ENCODE assay signal across 1 cellular context in the genomic region with DNA sequence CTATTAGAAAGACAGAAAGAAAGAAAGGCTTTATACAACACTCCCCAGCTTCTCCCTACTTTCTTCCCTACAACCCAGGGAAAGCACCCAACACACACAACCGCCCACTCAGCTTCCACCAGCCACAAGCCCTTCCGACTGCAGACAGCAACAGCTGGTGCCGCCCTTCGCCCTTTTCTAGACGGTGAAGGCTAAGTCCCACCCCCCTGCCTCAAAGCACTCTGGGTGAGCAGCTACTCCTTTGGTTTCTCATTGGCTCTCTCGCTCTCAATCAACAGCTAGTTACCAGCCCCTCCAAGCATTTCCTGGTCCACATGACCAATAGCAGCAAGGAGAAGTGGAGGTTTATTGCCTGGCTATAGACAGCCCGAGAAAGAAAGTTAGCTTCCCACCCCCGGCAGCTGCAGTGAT.
TF ChIP-seq lines count a peak whose summit lies in the region.

No MANE protein-coding gene starts in this region.

TF ChIP-seq in K562, 482 proteins besides CTCF, POLR2A, EP300 and RAD21 (continued from another document and continues in another):
- no peak for TF ChIP-seq ARID3B (CRISPR knock-in tag; IDR thresholded peaks at IDR 0.05; ENCODE audit: borderline replicate concordance)
- no peak for TF ChIP-seq CREBBP (IDR thresholded peaks at IDR 0.05; ENCODE audit: low read depth, low read length)
- no peak; the same call in 1 of the 2 replicates for TF ChIP-seq EHMT2 (IDR thresholded peaks at IDR 0.05)
- TF ChIP-seq NFXL1 (CRISPR knock-in tag; IDR thresholded peaks at IDR 0.05), result no peak
- TF ChIP-seq, protein P1, sequence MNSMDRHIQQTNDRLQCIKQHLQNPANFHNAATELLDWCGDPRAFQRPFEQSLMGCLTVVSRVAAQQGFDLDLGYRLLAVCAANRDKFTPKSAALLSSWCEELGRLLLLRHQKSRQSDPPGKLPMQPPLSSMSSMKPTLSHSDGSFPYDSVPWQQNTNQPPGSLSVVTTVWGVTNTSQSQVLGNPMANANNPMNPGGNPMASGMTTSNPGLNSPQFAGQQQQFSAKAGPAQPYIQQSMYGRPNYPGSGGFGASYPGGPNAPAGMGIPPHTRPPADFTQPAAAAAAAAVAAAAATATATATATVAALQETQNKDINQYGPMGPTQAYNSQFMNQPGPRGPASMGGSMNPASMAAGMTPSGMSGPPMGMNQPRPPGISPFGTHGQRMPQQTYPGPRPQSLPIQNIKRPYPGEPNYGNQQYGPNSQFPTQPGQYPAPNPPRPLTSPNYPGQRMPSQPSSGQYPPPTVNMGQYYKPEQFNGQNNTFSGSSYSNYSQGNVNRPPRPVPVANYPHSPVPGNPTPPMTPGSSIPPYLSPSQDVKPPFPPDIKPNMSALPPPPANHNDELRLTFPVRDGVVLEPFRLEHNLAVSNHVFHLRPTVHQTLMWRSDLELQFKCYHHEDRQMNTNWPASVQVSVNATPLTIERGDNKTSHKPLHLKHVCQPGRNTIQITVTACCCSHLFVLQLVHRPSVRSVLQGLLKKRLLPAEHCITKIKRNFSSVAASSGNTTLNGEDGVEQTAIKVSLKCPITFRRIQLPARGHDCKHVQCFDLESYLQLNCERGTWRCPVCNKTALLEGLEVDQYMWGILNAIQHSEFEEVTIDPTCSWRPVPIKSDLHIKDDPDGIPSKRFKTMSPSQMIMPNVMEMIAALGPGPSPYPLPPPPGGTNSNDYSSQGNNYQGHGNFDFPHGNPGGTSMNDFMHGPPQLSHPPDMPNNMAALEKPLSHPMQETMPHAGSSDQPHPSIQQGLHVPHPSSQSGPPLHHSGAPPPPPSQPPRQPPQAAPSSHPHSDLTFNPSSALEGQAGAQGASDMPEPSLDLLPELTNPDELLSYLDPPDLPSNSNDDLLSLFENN (IDR thresholded peaks at IDR 0.05; ENCODE audit: low read depth in 2 of 2, low read length in 2 of 2), result no peak
- TF ChIP-seq ZNF507 (tag; conservative IDR thresholded peaks at IDR 0.05), result no peak
- TF ChIP-seq WHSC1 (IDR thresholded peaks at IDR 0.05; ENCODE audit: low read length), result no peak
- TF ChIP-seq MYC (IDR thresholded peaks at IDR 0.05; ENCODE audit: low read depth, low read length), result no peak
- no peak for TF ChIP-seq MYC (CRISPR knock-in tag; IDR thresholded peaks at IDR 0.05; ENCODE audit: borderline replicate concordance, low read depth)
- TF ChIP-seq ZNF561 (CRISPR knock-in tag; conservative IDR thresholded peaks at IDR 0.05), result no peak
- TF ChIP-seq HMGN3 (IDR thresholded peaks at IDR 0.05; ENCODE audit: borderline replicate concordance, extremely low read depth, insufficient read length, low read depth, low read length), result no peak
- no peak for TF ChIP-seq TFAM (CRISPR knock-in tag; conservative IDR thresholded peaks at IDR 0.05)
- TF ChIP-seq, protein P2, sequence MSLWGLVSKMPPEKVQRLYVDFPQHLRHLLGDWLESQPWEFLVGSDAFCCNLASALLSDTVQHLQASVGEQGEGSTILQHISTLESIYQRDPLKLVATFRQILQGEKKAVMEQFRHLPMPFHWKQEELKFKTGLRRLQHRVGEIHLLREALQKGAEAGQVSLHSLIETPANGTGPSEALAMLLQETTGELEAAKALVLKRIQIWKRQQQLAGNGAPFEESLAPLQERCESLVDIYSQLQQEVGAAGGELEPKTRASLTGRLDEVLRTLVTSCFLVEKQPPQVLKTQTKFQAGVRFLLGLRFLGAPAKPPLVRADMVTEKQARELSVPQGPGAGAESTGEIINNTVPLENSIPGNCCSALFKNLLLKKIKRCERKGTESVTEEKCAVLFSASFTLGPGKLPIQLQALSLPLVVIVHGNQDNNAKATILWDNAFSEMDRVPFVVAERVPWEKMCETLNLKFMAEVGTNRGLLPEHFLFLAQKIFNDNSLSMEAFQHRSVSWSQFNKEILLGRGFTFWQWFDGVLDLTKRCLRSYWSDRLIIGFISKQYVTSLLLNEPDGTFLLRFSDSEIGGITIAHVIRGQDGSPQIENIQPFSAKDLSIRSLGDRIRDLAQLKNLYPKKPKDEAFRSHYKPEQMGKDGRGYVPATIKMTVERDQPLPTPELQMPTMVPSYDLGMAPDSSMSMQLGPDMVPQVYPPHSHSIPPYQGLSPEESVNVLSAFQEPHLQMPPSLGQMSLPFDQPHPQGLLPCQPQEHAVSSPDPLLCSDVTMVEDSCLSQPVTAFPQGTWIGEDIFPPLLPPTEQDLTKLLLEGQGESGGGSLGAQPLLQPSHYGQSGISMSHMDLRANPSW (CRISPR knock-in tag; IDR thresholded peaks at IDR 0.05), result no peak
- no peak for TF ChIP-seq VEZF1 (CRISPR knock-in tag; IDR thresholded peaks at IDR 0.05)
- peak; percentile 55; the same call in 1 of the 2 replicates for TF ChIP-seq POLR2AphosphoS5 (IDR thresholded peaks at IDR 0.05; ENCODE audit: control insufficient read depth, insufficient read depth, low read depth, low read length)
- TF ChIP-seq ZNF184 (CRISPR knock-in tag; IDR thresholded peaks at IDR 0.05), result no peak
- no peak for TF ChIP-seq CEBPB (tag; IDR thresholded peaks at IDR 0.05)
- TF ChIP-seq STAG1 (CRISPR knock-in tag; IDR thresholded peaks at IDR 0.05; ENCODE audit: borderline replicate concordance), result no peak
- TF ChIP-seq NFIX (CRISPR knock-in tag; IDR thresholded peaks at IDR 0.05; ENCODE audit: low read depth), result no peak
- TF ChIP-seq BHLHE40 (IDR thresholded peaks at IDR 0.05; ENCODE audit: low read length), result no peak
- no peak for TF ChIP-seq ZHX1 (conservative IDR thresholded peaks at IDR 0.05; ENCODE audit: low read length)
- peak; percentile 84 for TF ChIP-seq EGR1 (conservative IDR thresholded peaks at IDR 0.05)
- no peak for TF ChIP-seq ZBTB12 (CRISPR knock-in tag; IDR thresholded peaks at IDR 0.05)
- no peak for TF ChIP-seq NFE2L1 (tag; IDR thresholded peaks at IDR 0.05; ENCODE audit: borderline replicate concordance, low read depth)
- TF ChIP-seq ZNF584 (CRISPR knock-in tag; IDR thresholded peaks at IDR 0.05; ENCODE audit: low read depth), result no peak
- no peak for TF ChIP-seq C11orf30 (IDR thresholded peaks at IDR 0.05; ENCODE audit: low read depth)
- TF ChIP-seq NCOA1 (IDR thresholded peaks at IDR 0.05; ENCODE audit: low read depth), result no peak
- TF ChIP-seq GABPB1 (CRISPR knock-in tag; IDR thresholded peaks at IDR 0.05), result no peak
- TF ChIP-seq, protein P3, sequence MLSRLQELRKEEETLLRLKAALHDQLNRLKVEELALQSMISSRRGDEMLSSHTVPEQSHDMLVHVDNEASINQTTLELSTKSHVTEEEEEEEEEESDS (CRISPR knock-in tag; IDR thresholded peaks at IDR 0.05), result no peak
- no peak for TF ChIP-seq TCFL5 (CRISPR knock-in tag; conservative IDR thresholded peaks at IDR 0.05)
- peak; percentile 50 for TF ChIP-seq SP2 (IDR thresholded peaks at IDR 0.05; ENCODE audit: extremely low read depth, low read depth, low read length, poor library complexity, severe bottlenecking)
- no peak for TF ChIP-seq NBN (IDR thresholded peaks at IDR 0.05; ENCODE audit: low read depth)
- TF ChIP-seq, protein P4, sequence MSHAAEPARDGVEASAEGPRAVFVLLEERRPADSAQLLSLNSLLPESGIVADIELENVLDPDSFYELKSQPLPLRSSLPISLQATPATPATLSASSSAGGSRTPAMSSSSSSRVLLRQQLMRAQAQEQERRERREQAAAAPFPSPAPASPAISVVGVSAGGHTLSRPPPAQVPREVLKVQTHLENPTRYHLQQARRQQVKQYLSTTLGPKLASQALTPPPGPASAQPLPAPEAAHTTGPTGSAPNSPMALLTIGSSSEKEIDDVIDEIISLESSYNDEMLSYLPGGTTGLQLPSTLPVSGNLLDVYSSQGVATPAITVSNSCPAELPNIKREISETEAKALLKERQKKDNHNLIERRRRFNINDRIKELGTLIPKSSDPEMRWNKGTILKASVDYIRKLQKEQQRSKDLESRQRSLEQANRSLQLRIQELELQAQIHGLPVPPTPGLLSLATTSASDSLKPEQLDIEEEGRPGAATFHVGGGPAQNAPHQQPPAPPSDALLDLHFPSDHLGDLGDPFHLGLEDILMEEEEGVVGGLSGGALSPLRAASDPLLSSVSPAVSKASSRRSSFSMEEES (CRISPR knock-in tag; IDR thresholded peaks at IDR 0.05), result no peak
- TF ChIP-seq ZKSCAN1 (IDR thresholded peaks at IDR 0.05; ENCODE audit: low read depth, low read length), result no peak
- peak; percentile 47; the same call in 1 of the 2 replicates for TF ChIP-seq SP1 (CRISPR knock-in tag; IDR thresholded peaks at IDR 0.05)
- TF ChIP-seq OTX1 (CRISPR knock-in tag; IDR thresholded peaks at IDR 0.05), result peak; percentile 95
- TF ChIP-seq ZNF583 (CRISPR knock-in tag; IDR thresholded peaks at IDR 0.05), result no peak
- TF ChIP-seq THAP12 (CRISPR knock-in tag; IDR thresholded peaks at IDR 0.05), result no peak
- no peak for TF ChIP-seq HES1 (IDR thresholded peaks at IDR 0.05; ENCODE audit: low read depth)
- TF ChIP-seq MBD2 (IDR thresholded peaks at IDR 0.05; ENCODE audit: borderline replicate concordance, low read depth), result peak; percentile 80
- peak; percentile 71; the same call in 1 of the 2 replicates for TF ChIP-seq LARP7 (IDR thresholded peaks at IDR 0.05)
- peak; percentile 83 for TF ChIP-seq RBFOX2 (IDR thresholded peaks at IDR 0.05; ENCODE audit: low read depth, low read length)
- no peak for TF ChIP-seq ATF3 (IDR thresholded peaks at IDR 0.05)
- no peak for TF ChIP-seq ATF3 (CRISPR knock-in tag; conservative IDR thresholded peaks at IDR 0.05)
